Comparison of ENCODE assay signal across 8 cellular contexts in the genomic region with DNA sequence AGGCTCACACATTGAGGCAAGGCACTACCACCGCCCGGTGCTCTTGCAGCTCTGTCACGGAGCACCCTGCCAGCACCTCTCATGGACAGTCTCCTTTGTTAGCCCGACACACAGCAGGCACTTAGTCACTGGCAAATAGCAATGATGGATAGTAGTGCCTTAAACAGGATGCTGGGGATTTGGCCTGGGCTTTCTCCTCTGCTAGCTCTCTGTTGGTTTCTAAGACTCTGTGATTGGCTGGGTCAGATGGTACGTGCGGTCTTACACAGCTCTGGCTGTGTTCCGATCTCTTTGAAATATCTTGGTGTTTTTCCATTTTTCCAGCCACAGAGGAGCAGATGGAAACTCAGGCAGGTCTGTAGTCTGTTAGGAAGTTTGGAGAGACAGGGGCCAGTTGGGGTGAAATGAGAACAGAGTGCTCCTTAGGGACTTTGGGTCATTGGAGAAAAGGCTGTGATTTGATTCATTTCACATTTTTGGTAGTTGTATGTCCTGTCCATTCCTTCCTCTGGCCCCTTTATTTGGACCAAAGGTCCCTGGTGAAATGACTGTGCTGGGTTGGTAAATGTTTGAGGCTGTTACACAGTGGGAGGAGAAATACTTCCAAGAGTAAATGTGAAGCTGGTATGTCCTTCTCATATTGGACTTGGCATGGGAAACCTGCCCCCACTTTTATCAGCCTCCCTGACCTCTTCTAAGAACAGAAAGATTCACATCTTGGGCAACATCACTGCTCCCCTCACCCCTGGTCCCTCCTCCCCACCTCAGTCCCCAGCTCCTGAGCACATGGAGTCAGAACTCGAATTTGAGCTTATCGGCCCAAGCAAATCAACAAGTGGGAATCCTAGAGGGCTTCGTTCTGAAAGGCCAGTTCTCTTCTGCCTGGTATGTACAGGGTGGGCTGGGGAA. TPM values are rescaled to one million over a fixed set of nuclear protein-coding genes. Genes with fewer than 3 reads are reported as not detected.
DNase-seq lines count a peak whose midpoint lies in the region; ATAC-seq and TF ChIP-seq lines count a peak whose summit lies in the region.

No MANE protein-coding gene starts in this region.

- H4K8ac ChIP-seq in H9 (replicated peaks; ENCODE audit: insufficient read length, low read depth, low read length), result no peak overlapping the region

- H2AK5ac ChIP-seq in H9 (ENCODE audit: insufficient read length, low read length), result peak overlapping the region; percentile 14

- no peak for ATAC-seq in activated T-helper 17 cell treated with anti-CD3 and anti-CD28 coated beads, Interleukin-2, amount 50 U/mL, for 72 hours (replicated peaks)
- ATAC-seq in stimulated activated naive B cell treated with anti-CD40 and anti-IgM and Interleukin-4, amounts not matched to agents 10 μg/mL and 1 μg/mL and 100 μg/mL, for 72 hours (replicated peaks), result no peak
- ATAC-seq in HG02678 (IDR thresholded peaks at IDR 0.05; ENCODE audit: unreplicated experiment), result no peak

- H4K5ac ChIP-seq in H9 (ENCODE audit: insufficient read length, low read depth, low read length), result no peak overlapping the region

- peaks cover 12 to 16% of the 10 kb centered on the region in 2 experiments for H3K9me3 Mint-ChIP-seq in H9
- peaks cover 3% of the 10 kb centered on the region for H3K9me3 Mint-ChIP-seq in activated T-helper 17 cell treated with anti-CD3 and anti-CD28 coated beads, Interleukin-2, amount 50 U/mL, for 72 hours
- peaks cover 2 to 4% of the 10 kb centered on the region in 2 donors for H3K9me3 Mint-ChIP-seq in stimulated activated naive B cell treated with anti-CD40 and anti-IgM and Interleukin-4, amounts not matched to agents 10 μg/mL and 1 μg/mL and 100 μg/mL, for 72 hours

- no peaks in the 10 kb centered on the region for H3K36me3 ChIP-seq in right atrium auricular region

- H3K79me1 ChIP-seq in H9 (ENCODE audit: insufficient read depth, low read depth, low read length, poor library complexity, severe bottlenecking), result no peaks in the 10 kb centered on the region

- no CpG with 5 or more reads among the region's 10 CpGs for WGBS in H9 (ENCODE audit: extremely low coverage, insufficient read length, low lambda C conversion rate)

- no peak overlapping the region for H3K23ac ChIP-seq in H9 (ENCODE audit: insufficient read length, low read depth, low read length)

- H2AFZ ChIP-seq in H9 (ENCODE audit: low read length), result no peak overlapping the region

- H3K23me2 ChIP-seq in H9 (ENCODE audit: insufficient read length, low read depth, low read length, poor library complexity, severe bottlenecking), result peaks cover 13% of the 10 kb centered on the region

- H3K9me3 ChIP-seq in H9 (ENCODE audit: control insufficient read depth, low read depth, low read length) (no peaks in the 10 kb centered on the region), right atrium auricular region (no peaks in the 10 kb centered on the region)

- no peak overlapping the region for H3K27ac ChIP-seq in H9 (ENCODE audit: insufficient read length, low read depth, low read length)
- H3K27ac ChIP-seq in right atrium auricular region, result peak overlapping the region; percentile 92 to 96

- H3K36me3 Mint-ChIP-seq in H9 (ENCODE audit: insufficient read depth in 1 of 3, low read depth in 3 of 3), result peaks cover 31 to 42% (median 34%) of the 10 kb centered on the region in 3 experiments
- H3K36me3 Mint-ChIP-seq in activated T-helper 17 cell treated with anti-CD3 and anti-CD28 coated beads, Interleukin-2, amount 50 U/mL, for 72 hours (ENCODE audit: low read depth), result no peaks in the 10 kb centered on the region
- peaks cover 23 to 50% of the 10 kb centered on the region in 2 donors for H3K36me3 Mint-ChIP-seq in stimulated activated naive B cell treated with anti-CD40 and anti-IgM and Interleukin-4, amounts not matched to agents 10 μg/mL and 1 μg/mL and 100 μg/mL, for 72 hours

- H2BK15ac ChIP-seq in H9 (ENCODE audit: low read depth, low read length), result no peak overlapping the region

- H4K91ac ChIP-seq in H9 (ENCODE audit: insufficient read length, low read depth, low read length), result no peak overlapping the region

- no peak overlapping the region for H3K56ac ChIP-seq in H9 (ENCODE audit: insufficient read length, low read depth, low read length)

- no peak overlapping the region; the same call in 1 of the 2 replicates for H3K14ac ChIP-seq in H9 (ENCODE audit: insufficient read depth, low read length)

- H2BK20ac ChIP-seq in H9 (ENCODE audit: low read depth, low read length, poor library complexity, severe bottlenecking), result no peak overlapping the region

- no peak overlapping the region for H3K4me3 ChIP-seq in right atrium auricular region

- H4K20me1 ChIP-seq in H9 (ENCODE audit: control insufficient read depth, insufficient read depth, insufficient read length), result no peaks in the 10 kb centered on the region

- TF ChIP-seq CTCF in H9 (conservative IDR thresholded peaks at IDR 0.05) (no peak), right atrium auricular region (IDR thresholded peaks at IDR 0.05) (no peak)

- peak overlapping the region; percentile 24 for H3K18ac ChIP-seq in H9 (ENCODE audit: insufficient read length, low read depth, low read length)

- H2BK12ac ChIP-seq in H9 (ENCODE audit: insufficient read length, low read depth, low read length), result no peak overlapping the region

- peaks cover 31% of the 10 kb centered on the region for H3K4me1 ChIP-seq in H9 (ENCODE audit: insufficient read depth, low read length)
- H3K4me1 ChIP-seq in right atrium auricular region, result peaks cover 0 to 62% of the 10 kb centered on the region in 2 donors

- H3T11ph ChIP-seq in H9 (ENCODE audit: low read length), result no peak overlapping the region

- no peak overlapping the region for H2BK5ac ChIP-seq in H9 (ENCODE audit: insufficient read length, low read length)

- peaks cover 35% of the 10 kb centered on the region for H3K27me3 Mint-ChIP-seq in H9 (ENCODE audit: low read depth)
- no peaks in the 10 kb centered on the region for H3K27me3 Mint-ChIP-seq in activated T-helper 17 cell treated with anti-CD3 and anti-CD28 coated beads, Interleukin-2, amount 50 U/mL, for 72 hours
- H3K27me3 Mint-ChIP-seq in stimulated activated naive B cell treated with anti-CD40 and anti-IgM and Interleukin-4, amounts not matched to agents 10 μg/mL and 1 μg/mL and 100 μg/mL, for 72 hours, result peaks cover 37 to 39% of the 10 kb centered on the region in 2 donors

- peaks cover 67 to 73% of the 10 kb centered on the region in 2 experiments for H3K4me1 Mint-ChIP-seq in H9
- peaks cover 43% of the 10 kb centered on the region for H3K4me1 Mint-ChIP-seq in activated T-helper 17 cell treated with anti-CD3 and anti-CD28 coated beads, Interleukin-2, amount 50 U/mL, for 72 hours
- H3K4me1 Mint-ChIP-seq in stimulated activated naive B cell treated with anti-CD40 and anti-IgM and Interleukin-4, amounts not matched to agents 10 μg/mL and 1 μg/mL and 100 μg/mL, for 72 hours, result peaks cover 45 to 71% of the 10 kb centered on the region in 2 donors

- DNase-seq in H9, result peak; percentile 87
- DNase-seq in right atrium auricular region (ENCODE audit: low spot score), result peak; percentile 95
- no peak for DNase-seq in stimulated activated naive B cell treated with anti-CD40 and anti-IgM and Interleukin-4, amounts not matched to agents 10 μg/mL and 1 μg/mL and 100 μg/mL, for 72 hours
- no peak for DNase-seq in NCI-H2171 treated with DMSO at 0.1 percent for 48 hours (lab: John Stamatoyannopoulos, UW)
- no peak for DNase-seq in SKM-1 (lab: John Stamatoyannopoulos, UW; ENCODE audit: unreplicated experiment)
- no peak for DNase-seq in NK-92 treated with Interleukin-12 subunit alpha and Interleukin-12 subunit beta, amount 100 ng/mL, for 24 hours (lab: John Stamatoyannopoulos, UW)

- peak overlapping the region; percentile 76 to 89 for H3K4me3 Mint-ChIP-seq in H9
- H3K4me3 Mint-ChIP-seq in activated T-helper 17 cell treated with anti-CD3 and anti-CD28 coated beads, Interleukin-2, amount 50 U/mL, for 72 hours, result peak overlapping the region; percentile 92
- peak overlapping the region in 1 of 2 donors; percentile 20 for H3K4me3 Mint-ChIP-seq in stimulated activated naive B cell treated with anti-CD40 and anti-IgM and Interleukin-4, amounts not matched to agents 10 μg/mL and 1 μg/mL and 100 μg/mL, for 72 hours

- no peak overlapping the region for H3K4ac ChIP-seq in H9 (ENCODE audit: low read depth, low read length)

- peaks cover 2% of the 10 kb centered on the region; the same call in 1 of the 2 replicates for H3K79me2 ChIP-seq in H9 (ENCODE audit: insufficient read depth, low read length)

- H3K27ac Mint-ChIP-seq in H9, result peak overlapping the region; percentile 83 to 91 (median 85); a peak in 6 of 7 replicates
- H3K27ac Mint-ChIP-seq in activated T-helper 17 cell treated with anti-CD3 and anti-CD28 coated beads, Interleukin-2, amount 50 U/mL, for 72 hours, result peak overlapping the region; percentile 98
- peak overlapping the region; percentile 65 for H3K27ac Mint-ChIP-seq in stimulated activated naive B cell treated with anti-CD40 and anti-IgM and Interleukin-4, amounts not matched to agents 10 μg/mL and 1 μg/mL and 100 μg/mL, for 72 hours

- H2BK120ac ChIP-seq in H9 (ENCODE audit: low read depth, low read length, poor library complexity, severe bottlenecking), result no peak overlapping the region

- H3K9ac ChIP-seq in H9 (ENCODE audit: extremely low read depth, insufficient read length, low read length), result no peak overlapping the region

- H3K27me3 ChIP-seq in H9 (ENCODE audit: insufficient read depth, low read length), result peaks cover 4% of the 10 kb centered on the region; the same call in 1 of the 2 replicates
- no peaks in the 10 kb centered on the region for H3K27me3 ChIP-seq in right atrium auricular region

- peak overlapping the region; percentile 69 for H3K4me2 ChIP-seq in H9 (ENCODE audit: insufficient read depth, insufficient read length, low read length)

RNA-seq across cellular contexts. Expression of a gene that starts 3.4 kb away (rescaled TPM):
- total RNA-seq in H9 (2021), result 42.0 and 42.5 TPM in 2 replicates
- 10 to 100 TPM; 17.7 to 20.2 TPM for total RNA-seq in activated T-helper 17 cell treated with anti-CD3 and anti-CD28 coated beads, Interleukin-2, amount 50 U/mL, for 72 hours
- total RNA-seq in right atrium auricular region, result 10 to 100 TPM; 24.6 to 48.1 TPM

RNA-seq across cellular contexts. Expression of a gene that starts 23.1 kb away (rescaled TPM):
- total RNA-seq in H9 (2021) (45.1 and 48.5 TPM in 2 replicates), right atrium auricular region (10 to 100 TPM; 34.6 to 40.0 TPM)
- 10 to 100 TPM; 37.3 to 41.9 TPM for total RNA-seq in activated T-helper 17 cell treated with anti-CD3 and anti-CD28 coated beads, Interleukin-2, amount 50 U/mL, for 72 hours

Comparison
In these comparisons a context has a peak if more than half of its experiments do, and no peak if none do; other contexts are left out.
1. DNase-seq: peak in H9 (single experiment) and right atrium auricular region (single experiment); none in stimulated activated naive B cell treated with anti-CD40 and anti-IgM and Interleukin-4, amounts not matched to agents 10 μg/mL and 1 μg/mL and 100 μg/mL, for 72 hours (single experiment), NCI-H2171 treated with DMSO at 0.1 percent for 48 hours (single experiment), SKM-1 (single experiment) and NK-92 treated with Interleukin-12 subunit alpha and Interleukin-12 subunit beta, amount 100 ng/mL, for 24 hours (single experiment).
2. Peak in every context shown above with its lines, with median percentiles within 50 percentile points of each other: H3K27ac Mint-ChIP-seq.